ENCODE assay signal across 13 cellular contexts in the genomic region with DNA sequence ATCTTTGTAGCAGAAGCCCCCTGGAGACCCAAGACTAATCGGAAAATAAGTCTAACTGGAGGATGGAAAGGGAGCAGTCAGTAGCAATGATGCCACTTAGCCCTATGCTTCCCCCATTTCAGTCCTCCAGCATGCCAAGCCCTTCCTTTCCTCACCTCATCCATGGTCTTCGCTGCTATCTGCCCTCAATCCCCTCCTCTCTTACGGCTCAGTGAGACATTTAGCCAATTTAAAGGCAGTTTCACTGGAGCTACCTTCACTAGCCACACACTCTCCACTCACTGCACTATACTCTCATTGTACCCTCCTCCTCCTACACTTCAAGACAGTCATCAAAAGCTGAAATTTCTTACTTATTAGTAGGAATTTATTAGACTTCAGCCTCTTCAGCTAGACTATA.
DNase-seq lines count a peak whose midpoint lies in the region; ATAC-seq, FAIRE-seq and TF ChIP-seq lines count a peak whose summit lies in the region.
"Had no signal": no experiment of that assay in that cellular context is flagged by ENCODE, and none has a peak within 500 bp of the region (broad histone marks: within the 10 kb centered on the region; RNA-seq: fewer than 3 reads in every experiment).

No MANE protein-coding gene starts in this region.

- H3K9me3 Mint-ChIP-seq in GM23338 = no peaks in the 10 kb centered on the region

- H3K4me3 ChIP-seq in GM23338 (no peak overlapping the region), GM12878 (no peak overlapping the region), mesendoderm (ENCODE audit: low read length) (no peak overlapping the region), esophagus squamous epithelium (no peak overlapping the region)

- peak; percentile 52 for ATAC-seq in GM23338
- ATAC-seq in GM12878 = peak; percentile 23; the same call in 2 of the 3 replicates

- H2BK5ac ChIP-seq in mesendoderm (ENCODE audit: low read length) = peak overlapping the region; percentile 1

- no peaks in the 10 kb centered on the region for H3F3A ChIP-seq in GM23338 (replicated peaks; ENCODE audit: low read depth)

- no peak for TF ChIP-seq RAD21 in GM12878 (IDR thresholded peaks at IDR 0.05; ENCODE audit: insufficient read depth, low read depth, low read length)

- no peaks in the 10 kb centered on the region for H3K79me1 ChIP-seq in mesendoderm (ENCODE audit: low read length)

- no peaks in the 10 kb centered on the region for H3K36me3 Mint-ChIP-seq in GM23338 (ENCODE audit: low read depth)
- H3K36me3 Mint-ChIP-seq: CD8-positive, alpha-beta memory T cell had no signal

- no peak overlapping the region for H2BK15ac ChIP-seq in mesendoderm (replicated peaks; ENCODE audit: low read depth)

- TF ChIP-seq EP300 in GM12878 (IDR thresholded peaks at IDR 0.05; ENCODE audit: borderline replicate concordance in 1 of 2, control insufficient read depth in 1 of 2, low read depth in 2 of 2, low read length in 2 of 2) = no peak

- intact Hi-C loops in GM12878 (cut with micrococcal nuclease; ENCODE audit: unreplicated experiment) = no loop called here
- intact Hi-C loops in esophagus squamous epithelium (cut with DNase I) = no loop called here

- FAIRE-seq in GM12878 (lab: Jason Lieb, UNC) = no peak

- H3K4me1 ChIP-seq in GM23338 (ENCODE audit: insufficient read depth) (peaks cover 24% of the 10 kb centered on the region), GM12878 (ENCODE audit: control insufficient read depth, insufficient read depth, low read length) (no peaks in the 10 kb centered on the region), mesendoderm (ENCODE audit: control insufficient read depth, low read depth, low read length) (peaks cover 15% of the 10 kb centered on the region), esophagus squamous epithelium (peaks cover 0 to 26% (median 0%) of the 10 kb centered on the region in 3 donors)

- H3K79me2 ChIP-seq in GM23338 (replicated peaks; ENCODE audit: insufficient read depth) (no peaks in the 10 kb centered on the region), GM12878 (ENCODE audit: control insufficient read depth, insufficient read depth, low read length) (no peaks in the 10 kb centered on the region), mesendoderm (ENCODE audit: control insufficient read depth, insufficient read depth, low read length) (no peaks in the 10 kb centered on the region)

- H3K9ac ChIP-seq in GM12878 (ENCODE audit: control insufficient read depth, insufficient read depth, low read length) = no peak overlapping the region
- H3K9ac ChIP-seq in mesendoderm (ENCODE audit: low read length) = no peak overlapping the region

- no peaks in the 10 kb centered on the region for H3K9me2 ChIP-seq in GM23338 (ENCODE audit: insufficient read depth)

- H3K9me3 ChIP-seq in GM12878 (replicated peaks; ENCODE audit: control insufficient read depth, insufficient read depth, low read length) (no peaks in the 10 kb centered on the region), esophagus squamous epithelium (no peaks in the 10 kb centered on the region)
- H3K9me3 ChIP-seq: Caco-2 had no signal

- peak overlapping the region; percentile 20 for H3K4ac ChIP-seq in mesendoderm (ENCODE audit: low read depth, low read length)

- no peak overlapping the region for H3K4me3 Mint-ChIP-seq in GM23338
- H3K4me3 Mint-ChIP-seq: CD8-positive, alpha-beta memory T cell had no signal

- no peaks in the 10 kb centered on the region for H3K27me3 ChIP-seq in GM23338 (ENCODE audit: insufficient read depth)
- H3K27me3 ChIP-seq in GM12878 (replicated peaks in 1 of 2; ENCODE audit: control insufficient read depth in 2 of 2, insufficient read depth in 2 of 2, low read length in 1 of 2) = no peaks in the 10 kb centered on the region
- no peaks in the 10 kb centered on the region for H3K27me3 ChIP-seq in mesendoderm (ENCODE audit: insufficient read depth, low read length, poor library complexity)
- no peaks in the 10 kb centered on the region for H3K27me3 ChIP-seq in esophagus squamous epithelium

- no peak overlapping the region for H3K23ac ChIP-seq in mesendoderm (ENCODE audit: low read length)

- H2BK120ac ChIP-seq in mesendoderm (ENCODE audit: low read depth, low read length) = peak overlapping the region; percentile 3

- no TSS peak for BruUV-seq in GM12878 (replicated peaks; lab: Mats Ljungman, UMichigan)

- H4K20me1 ChIP-seq in GM23338 (replicated peaks; ENCODE audit: insufficient read depth) (no peaks in the 10 kb centered on the region), GM12878 (ENCODE audit: control insufficient read depth, insufficient read depth) (no peaks in the 10 kb centered on the region)

- no peak overlapping the region for H4K8ac ChIP-seq in mesendoderm (ENCODE audit: low read depth, low read length)

- H2AFZ ChIP-seq in GM23338 (no peak overlapping the region), GM12878 (ENCODE audit: control insufficient read depth, low read depth, low read length) (no peak overlapping the region)

- H3K27ac Mint-ChIP-seq in GM23338 = no peak overlapping the region
- H3K27ac Mint-ChIP-seq: CD8-positive, alpha-beta memory T cell had no signal

- POLR2A ChIA-PET in GM12878 (lab: Charles Lee) = no interaction called here

- in situ Hi-C loops in GM12878 (cut with MboI) = no loop called here

- H3K4me2 ChIP-seq in GM23338 (no peak overlapping the region), GM12878 (ENCODE audit: control insufficient read depth, insufficient read depth) (no peak overlapping the region), mesendoderm (ENCODE audit: low read length) (no peak overlapping the region)

- H4K5ac ChIP-seq in mesendoderm (ENCODE audit: low read length) = no peak overlapping the region

- H3K27ac ChIP-seq in GM23338 (ENCODE audit: low read depth) = no peak overlapping the region
- no peak overlapping the region for H3K27ac ChIP-seq in GM12878 (ENCODE audit: control insufficient read depth, insufficient read depth)
- H3K27ac ChIP-seq in mesendoderm (ENCODE audit: low read depth, low read length) = no peak overlapping the region
- H3K27ac ChIP-seq in esophagus squamous epithelium = no peak overlapping the region

- peaks cover 24% of the 10 kb centered on the region for H3K4me1 Mint-ChIP-seq in GM23338
- H3K4me1 Mint-ChIP-seq: CD8-positive, alpha-beta memory T cell had no signal

- H2AK5ac ChIP-seq in mesendoderm (ENCODE audit: low read length) = no peak overlapping the region

- H3K27me3 Mint-ChIP-seq in GM23338 (ENCODE audit: insufficient read depth, low read depth, poor library complexity) = no peaks in the 10 kb centered on the region
- H3K27me3 Mint-ChIP-seq: CD8-positive, alpha-beta memory T cell had no signal

- no peaks in the 10 kb centered on the region for H3K36me3 ChIP-seq in GM23338 (ENCODE audit: insufficient read depth)
- no peaks in the 10 kb centered on the region for H3K36me3 ChIP-seq in GM12878 (ENCODE audit: control insufficient read depth in 2 of 2, insufficient read depth in 2 of 2, low read length in 1 of 2)
- no peaks in the 10 kb centered on the region for H3K36me3 ChIP-seq in mesendoderm (ENCODE audit: control insufficient read depth, insufficient read depth, low read length)
- no peaks in the 10 kb centered on the region for H3K36me3 ChIP-seq in esophagus squamous epithelium

- TF ChIP-seq POLR2A in GM12878 (IDR thresholded peaks at IDR 0.05; ENCODE audit: low read depth, low read length) (no peak), esophagus squamous epithelium (IDR thresholded peaks at IDR 0.05) (no peak)

- peak overlapping the region; percentile 26 for H3K56ac ChIP-seq in mesendoderm (ENCODE audit: low read length)

- CTCF ChIA-PET in GM12878 (lab: Yijun Ruan, JAX) = no interaction called here

- SMC1A ChIA-PET in GM12878 (lab: Charles Lee; ENCODE audit: uncharacterized antibody, unreplicated experiment) = no interaction called here

- TF ChIP-seq CTCF in GM23338 (conservative IDR thresholded peaks at IDR 0.05; ENCODE audit: low read depth in 2 of 2) (no peak), GM12878 (IDR thresholded peaks at IDR 0.05 in 2 of 3, conservative IDR thresholded peaks at IDR 0.05 in 1 of 3; ENCODE audit: control insufficient read depth in 2 of 3, extremely low read depth in 1 of 3, insufficient read depth in 1 of 3, low read depth in 3 of 3, low read length in 3 of 3) (no peak), esophagus squamous epithelium (IDR thresholded peaks at IDR 0.05) (no peak)

- RAD21 ChIA-PET in GM12878 (lab: Charles Lee; ENCODE audit: unreplicated experiment) = no interaction called here

- DNase-seq in GM23338 (ENCODE audit: low spot score) (no peak), GM12878 (ENCODE audit: low read depth, low spot score) (no peak), mesendoderm (peak; percentile 29), esophagus squamous epithelium (lab: John Stamatoyannopoulos, UW) (no peak), NCI-H128 (lab: John Stamatoyannopoulos, UW; ENCODE audit: unreplicated experiment) (no peak), activated T-cell treated with anti-CD3 and anti-CD28 coated beads for 4 hours (no peak), dedifferentiated amniotic fluid mesenchymal stem cell (ENCODE audit: extremely low spot score) (no peak)
- DNase-seq: Caco-2; CD8-positive, alpha-beta memory T cell; GF-D8; HCEC 1CT; IMR-90; KBM-7 had no signal

- H3K18ac ChIP-seq in mesendoderm (ENCODE audit: low read length) = peak overlapping the region; percentile 33

- WGBS in GM12878 (ENCODE audit: insufficient coverage, insufficient replicate concordance, low lambda C conversion rate, missing lambda C conversion rate) = 13% methylated on average over 3 of the region's 3 CpGs
- WGBS in mesendoderm (ENCODE audit: extremely low coverage, insufficient coverage, low lambda C conversion rate) = no CpG with 5 or more reads among the region's 3 CpGs
- 66 to 68% methylated on average over 3 of the region's 3 CpGs for WGBS in esophagus squamous epithelium, 2 donors

TF ChIP-seq in GM12878, 131 proteins besides CTCF, POLR2A, EP300 and RAD21 (continues in another document):
- TF ChIP-seq NFYA (IDR thresholded peaks at IDR 0.05; ENCODE audit: borderline replicate concordance, low read depth, low read length) = no peak
- no peak for TF ChIP-seq SMAD5 (IDR thresholded peaks at IDR 0.05; ENCODE audit: low read depth)
- TF ChIP-seq CHD2 (IDR thresholded peaks at IDR 0.05; ENCODE audit: borderline replicate concordance, low read depth, low read length) = no peak
- TF ChIP-seq, protein P1, sequence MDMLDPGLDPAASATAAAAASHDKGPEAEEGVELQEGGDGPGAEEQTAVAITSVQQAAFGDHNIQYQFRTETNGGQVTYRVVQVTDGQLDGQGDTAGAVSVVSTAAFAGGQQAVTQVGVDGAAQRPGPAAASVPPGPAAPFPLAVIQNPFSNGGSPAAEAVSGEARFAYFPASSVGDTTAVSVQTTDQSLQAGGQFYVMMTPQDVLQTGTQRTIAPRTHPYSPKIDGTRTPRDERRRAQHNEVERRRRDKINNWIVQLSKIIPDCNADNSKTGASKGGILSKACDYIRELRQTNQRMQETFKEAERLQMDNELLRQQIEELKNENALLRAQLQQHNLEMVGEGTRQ (IDR thresholded peaks at IDR 0.05; ENCODE audit: borderline replicate concordance, low read depth, low read length) = no peak
- no peak for TF ChIP-seq TCF3 (IDR thresholded peaks at IDR 0.05; ENCODE audit: borderline replicate concordance, insufficient read depth, low read depth, low read length)
- no peak for TF ChIP-seq CREB1 (IDR thresholded peaks at IDR 0.05; ENCODE audit: low read depth)
